ENCODE assay signal across 8 cellular contexts in genomic region chr1:234811824-234812223, GRCh38.
DNase-seq lines count a peak whose midpoint lies in the region; FAIRE-seq and TF ChIP-seq lines count a peak whose summit lies in the region.
"Not testable (repeated sequence)": the region's sequence is repeated elsewhere in the genome, so short reads cannot be mapped to it uniquely, and the experiment has no call there.

No MANE protein-coding gene starts in this region.

- not testable (repeated sequence) for H3K27me3 Mint-ChIP-seq in HFFc6 (ENCODE audit: insufficient read depth); nephron (ENCODE audit: low read depth)

- 49 to 66% methylated on average over 6 of the region's 6 CpGs for WGBS in esophagus, 2 donors

- not testable (repeated sequence) for H3K4me3 Mint-ChIP-seq in HFFc6, nephron

- H3K36me3 Mint-ChIP-seq in HFFc6 (ENCODE audit: low read depth); nephron (ENCODE audit: low read depth): not testable (repeated sequence)

- peaks cover 27% of the 10 kb centered on the region for H3K4me1 Mint-ChIP-seq in HFFc6 (ENCODE audit: low read depth)
- peaks cover 20% of the 10 kb centered on the region for H3K4me1 Mint-ChIP-seq in nephron

- not testable (repeated sequence) for TF ChIP-seq CTCF in HFFc6 (IDR thresholded peaks at IDR 0.05); nephron (IDR thresholded peaks at IDR 0.05; ENCODE audit: unreplicated experiment in 3 of 3)

- H3K27ac ChIP-seq in esophagus (ENCODE audit: low read depth in 2 of 2, low read length in 1 of 2): peak overlapping the region; percentile 31 to 39

- in situ Hi-C loops in Caki2 (cut with HindIII; ENCODE audit: low pct_unique_long_range_greater_than_20kb, low sequenced_read_pairs): not testable (repeated sequence)

- H3K4me1 ChIP-seq in esophagus (ENCODE audit: control insufficient read depth in 2 of 2, insufficient read depth in 2 of 2, low read length in 1 of 2): not testable (repeated sequence)

- H3K9me3 Mint-ChIP-seq in HFFc6, nephron: not testable (repeated sequence)

- H3K27ac Mint-ChIP-seq in HFFc6 (peak overlapping the region; percentile 51; the same call in 1 of the 2 replicates), nephron (peak overlapping the region; percentile 72 to 79 (median 78))

- peak; percentile 98 for FAIRE-seq in RCC 7860 (lab: Jason Lieb, UNC)

- not testable (repeated sequence) for H3K9me3 ChIP-seq in esophagus (ENCODE audit: control insufficient read depth in 2 of 2, insufficient read depth in 1 of 2, low read depth in 1 of 2, low read length in 1 of 2)

- not testable (repeated sequence) for H3K36me3 ChIP-seq in esophagus (ENCODE audit: control insufficient read depth in 2 of 2, insufficient read depth in 2 of 2, low read length in 1 of 2)

- not testable (repeated sequence) for H3K27me3 ChIP-seq in esophagus (ENCODE audit: control insufficient read depth in 1 of 2, insufficient read depth in 2 of 2, low read length in 2 of 2)

- not testable (repeated sequence) for H3K4me3 ChIP-seq in esophagus (ENCODE audit: low read depth in 1 of 2, low read length in 2 of 2)

- DNase-seq in Caki2 (ENCODE audit: low read depth) (peak; percentile 92), HFFc6 (peak; percentile 92), RCC 7860 (ENCODE audit: low spot score) (peak; percentile 96), astrocyte of the hippocampus (ENCODE audit: low read depth, low spot score) (peak; percentile 86), iris pigment epithelial cell (ENCODE audit: low read depth) (peak; percentile 92), smooth muscle cell of the brain vasculature (ENCODE audit: low read depth, low spot score) (peak; percentile 52)
